In the genomic region with DNA sequence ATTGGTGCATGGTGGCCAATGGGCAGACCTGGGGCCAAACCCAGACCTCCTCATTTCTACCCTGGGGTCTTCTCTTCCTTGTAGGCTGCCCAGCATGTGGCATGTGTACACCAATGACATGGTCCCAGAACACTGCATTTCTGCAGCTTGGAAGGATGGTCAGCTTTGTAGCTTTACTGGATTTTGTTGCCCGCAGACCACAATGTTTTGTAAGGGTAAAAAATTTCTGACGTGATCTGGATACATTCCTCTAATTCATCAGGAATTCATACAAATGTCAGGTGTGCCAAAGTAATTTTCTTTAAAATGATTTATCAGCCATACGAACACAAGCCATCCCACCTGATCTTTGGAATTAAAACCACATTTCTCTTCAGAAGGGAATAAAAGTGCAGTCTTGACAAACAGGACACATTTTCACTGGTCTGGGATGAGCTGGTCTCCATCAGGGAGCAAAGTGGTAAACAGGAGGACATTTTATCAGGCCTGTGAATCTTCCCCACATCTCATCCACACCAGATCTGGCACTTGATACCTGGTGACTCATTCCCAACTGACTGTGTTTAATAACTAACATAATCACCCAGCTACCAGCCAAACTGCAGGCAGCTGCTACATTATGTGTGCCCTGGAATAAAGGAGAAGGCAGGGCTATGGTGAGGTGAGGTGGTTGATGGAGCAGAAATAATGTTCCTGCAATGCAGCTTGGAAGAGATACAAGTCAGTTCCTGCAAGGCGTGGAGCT, we compare ENCODE assay signal across 10 cellular contexts.
DNase-seq lines count a peak whose midpoint lies in the region; TF ChIP-seq lines count a peak whose summit lies in the region.
"Had no signal": no experiment of that assay in that cellular context is flagged by ENCODE, and none has a peak within 500 bp of the region (broad histone marks: within the 10 kb centered on the region; RNA-seq: fewer than 3 reads in every experiment).

No MANE protein-coding gene starts in this region.

- H3K27ac ChIP-seq in VCaP = peak overlapping the region; percentile 12; the same call in 1 of the 2 replicates

- H3K36me3 Mint-ChIP-seq in nephron (ENCODE audit: low read depth) = no peaks in the 10 kb centered on the region

- DNase-seq in DMS79 treated with DMSO at 0.1 percent for 48 hours (lab: John Stamatoyannopoulos, UW) (peak; percentile 41), NCI-H146 treated with DMSO at 0.1 percent for 48 hours (lab: John Stamatoyannopoulos, UW; ENCODE audit: unreplicated experiment) (peak; percentile 49), T-helper 2 cell (no peak), globus pallidus (ENCODE audit: low spot score) (no peak), DMS114 treated with DMSO at 0.1 percent for 48 hours (lab: John Stamatoyannopoulos, UW; ENCODE audit: unreplicated experiment) (no peak), inferior parietal cortex (ENCODE audit: extremely low spot score) (no peak)
- DNase-seq: activated T-cell treated with anti-CD3 and anti-CD28 coated beads, Interleukin-2, amount 50 U/mL, for 24 hours; NCI-H82 had no signal

- peaks cover 29% of the 10 kb centered on the region for H3K27me3 Mint-ChIP-seq in nephron (ENCODE audit: low read depth)

- H3K27ac Mint-ChIP-seq in nephron = peak overlapping the region; percentile 6 to 81 (median 16)
- H3K27ac Mint-ChIP-seq: activated T-cell treated with anti-CD3 and anti-CD28 coated beads, Interleukin-2, amount 50 U/mL, for 24 hours had no signal

- H3K9me3 Mint-ChIP-seq in nephron = peaks cover 6% of the 10 kb centered on the region
- H3K9me3 Mint-ChIP-seq: activated T-cell treated with anti-CD3 and anti-CD28 coated beads, Interleukin-2, amount 50 U/mL, for 24 hours had no signal

- no peak overlapping the region for H3K4me3 Mint-ChIP-seq in nephron
- H3K4me3 Mint-ChIP-seq: activated T-cell treated with anti-CD3 and anti-CD28 coated beads, Interleukin-2, amount 50 U/mL, for 24 hours had no signal

- H3K4me1 Mint-ChIP-seq in nephron = peaks cover 6% of the 10 kb centered on the region

- no peak for TF ChIP-seq CTCF in VCaP (conservative IDR thresholded peaks at IDR 0.05)
- TF ChIP-seq CTCF in nephron (IDR thresholded peaks at IDR 0.05; ENCODE audit: unreplicated experiment in 3 of 3) = no peak

Comparison
In these comparisons a context has a peak if more than half of its experiments do, and no peak if none do; other contexts are left out.
1. DNase-seq: peak in DMS79 treated with DMSO at 0.1 percent for 48 hours (single experiment) and NCI-H146 treated with DMSO at 0.1 percent for 48 hours (single experiment); none in T-helper 2 cell (0 of 5), globus pallidus (single experiment), DMS114 treated with DMSO at 0.1 percent for 48 hours (single experiment) and inferior parietal cortex (single experiment).